Comparison of ENCODE assay signal across 33 cellular contexts in the genomic region with DNA sequence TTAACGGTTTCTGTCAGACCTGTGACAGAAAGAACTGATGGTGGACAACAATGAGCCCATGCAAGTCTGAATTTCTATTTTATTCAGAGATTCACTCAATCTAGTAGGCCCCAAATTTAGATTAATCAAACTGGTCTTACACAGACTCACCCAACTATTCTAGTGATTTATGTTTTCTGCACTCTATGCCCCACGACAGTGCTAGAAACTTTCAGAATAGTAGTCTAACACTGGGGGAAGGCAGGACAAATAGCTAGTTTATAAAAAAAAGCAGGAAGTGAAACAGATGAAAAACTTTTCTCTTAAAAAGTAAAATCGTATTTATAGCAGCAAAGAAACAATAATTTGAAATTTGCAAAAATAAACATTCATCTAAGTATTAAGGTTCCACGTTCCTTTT. TPM values are rescaled to one million over a fixed set of nuclear protein-coding genes. Genes with fewer than 3 reads are reported as not detected.
"Had no signal": no experiment of that assay in that cellular context is flagged by ENCODE, and none has a peak within 500 bp of the region (broad histone marks: within the 10 kb centered on the region; RNA-seq: fewer than 3 reads in every experiment).

No MANE protein-coding gene starts in this region.

- H3K4me3 Mint-ChIP-seq: activated naive CD8-positive, alpha-beta T cell; central memory CD8-positive, alpha-beta T cell; immature natural killer cell; mesothelial cell of epicardium; naive thymus-derived CD4-positive, alpha-beta T cell; neural crest cell; stimulated activated naive B cell treated with anti-CD40 and anti-IgM and Interleukin-4, amounts not matched to agents 10 μg/mL and 1 μg/mL and 100 μg/mL, for 72 hours; T-helper 2 cell treated with Interferon-gamma antibody and Interleukin-4, amounts not matched to agents 5 μg/mL and 100 μg/mL, for 36 hours had no signal

- H3K9ac ChIP-seq: parathyroid adenoma had no signal

- H3K27ac Mint-ChIP-seq: activated naive CD8-positive, alpha-beta T cell; immature natural killer cell; mesothelial cell of epicardium; stimulated activated naive B cell treated with anti-CD40 and anti-IgM and Interleukin-4, amounts not matched to agents 10 μg/mL and 1 μg/mL and 100 μg/mL, for 72 hours; T-helper 2 cell treated with Interferon-gamma antibody and Interleukin-4, amounts not matched to agents 5 μg/mL and 100 μg/mL, for 36 hours had no signal

- H2AFZ ChIP-seq: parathyroid adenoma had no signal

- H3K9me3 Mint-ChIP-seq: central memory CD8-positive, alpha-beta T cell; immature natural killer cell; mesothelial cell of epicardium; neural crest cell; stimulated activated naive B cell treated with anti-CD40 and anti-IgM and Interleukin-4, amounts not matched to agents 10 μg/mL and 1 μg/mL and 100 μg/mL, for 72 hours; T-helper 2 cell treated with Interferon-gamma antibody and Interleukin-4, amounts not matched to agents 5 μg/mL and 100 μg/mL, for 36 hours had no signal

- ATAC-seq: heart left ventricle; left colon; naive thymus-derived CD4-positive, alpha-beta T cell; psoas muscle; stimulated activated naive B cell treated with anti-CD40 and anti-IgM and Interleukin-4, amounts not matched to agents 10 μg/mL and 1 μg/mL and 100 μg/mL, for 72 hours had no signal

- H3K4me2 ChIP-seq: smooth muscle cell had no signal

- H3K4me1 ChIP-seq: psoas muscle had no signal

- H3K9me3 ChIP-seq: heart left ventricle, psoas muscle, sigmoid colon, stomach, thyroid gland, upper lobe of left lung, vagina had no signal

- H3K27ac ChIP-seq: heart left ventricle, parathyroid adenoma, psoas muscle, sigmoid colon, stomach, thyroid gland, upper lobe of left lung, vagina had no signal

- H3K36me3 ChIP-seq: heart left ventricle, sigmoid colon, stomach, thyroid gland, upper lobe of left lung, vagina had no signal

- H3K79me2 ChIP-seq: parathyroid adenoma had no signal

- DNase-seq: activated CD4-positive, alpha-beta T cell treated with anti-CD3 and anti-CD28 coated beads for 4 hours; activated CD4-positive, alpha-beta T cell treated with anti-CD3 and anti-CD28 coated beads, Interleukin-2, amount 50 U/mL, for 4 hours; activated effector memory CD4-positive, alpha-beta T cell treated with Interleukin-2 at 50 U/mL for 16 hours; activated naive CD4-positive, alpha-beta T cell treated with Interleukin-2 at 50 U/mL for 16 hours; anterior cingulate cortex; effector memory CD4-positive, alpha-beta T cell; erythroblast; foreskin fibroblast; heart left ventricle; hypothalamus; immature natural killer cell; kidney; left colon; mammary epithelial cell; naive thymus-derived CD4-positive, alpha-beta T cell; nucleus accumbens; psoas muscle; sigmoid colon; stimulated activated CD4-positive, alpha-beta T cell treated with anti-CD3 and anti-CD28 coated beads, Interleukin-15, amount 100 ng/mL, for 24 hours; stimulated activated CD4-positive, alpha-beta T cell treated with anti-CD3 and anti-CD28 coated beads, Interleukin-2, amount 100 ng/mL, for 24 hours; stimulated activated naive B cell treated with anti-CD40 and anti-IgM and Interleukin-4, amounts not matched to agents 10 μg/mL and 1 μg/mL and 100 μg/mL, for 72 hours; stomach; thyroid gland; upper lobe of left lung had no signal

- H3K36me3 Mint-ChIP-seq: activated naive CD8-positive, alpha-beta T cell; immature natural killer cell; mesothelial cell of epicardium; naive thymus-derived CD4-positive, alpha-beta T cell had no signal

- H3K4me3 ChIP-seq: heart left ventricle, psoas muscle, sigmoid colon, smooth muscle cell, stomach, thyroid gland, upper lobe of left lung, vagina had no signal

- H3K27me3 ChIP-seq: thyroid gland, vagina had no signal

RNA-seq across cellular contexts. Expression of a gene that starts 5.0 kb away (rescaled TPM):
- total RNA-seq: bronchial epithelial cell; heart left ventricle; left colon; mammary epithelial cell; naive thymus-derived CD4-positive, alpha-beta T cell; neural crest cell; psoas muscle; smooth muscle cell; vagina had no signal
